ENCODE assay signal across 18 cellular contexts in genomic region chr2:119435953-119436297, GRCh38. TPM values are rescaled to one million over a fixed set of nuclear protein-coding genes. Genes with fewer than 3 reads are reported as not detected.
DNase-seq lines count a peak whose midpoint lies in the region; ATAC-seq and TF ChIP-seq lines count a peak whose summit lies in the region.
"Had no signal": no experiment of that assay in that cellular context is flagged by ENCODE, and none has a peak within 500 bp of the region (broad histone marks: within the 10 kb centered on the region; RNA-seq: fewer than 3 reads in every experiment).

No MANE protein-coding gene starts in this region.

- H3K36me3 Mint-ChIP-seq in nephron progenitor cell (ENCODE audit: low read depth) (peaks cover 4% of the 10 kb centered on the region), type B pancreatic cell (peaks cover 8% of the 10 kb centered on the region)
- H3K36me3 Mint-ChIP-seq in CD4-positive, alpha-beta memory T cell, result no peaks in the 10 kb centered on the region

- POLR2A ChIA-PET in CD4-positive, alpha-beta memory T cell (lab: Charles Lee; ENCODE audit: partially characterized antibody), result no interaction called here

- no peak for TF ChIP-seq POLR2A in Peyer's patch (IDR thresholded peaks at IDR 0.05)

- CTCF ChIA-PET in CD4-positive, alpha-beta memory T cell (lab: Charles Lee; ENCODE audit: partially characterized antibody), result no interaction called here

- TF ChIP-seq CTCF in Peyer's patch (IDR thresholded peaks at IDR 0.05), result no peak
- no peak for TF ChIP-seq CTCF in left lung (IDR thresholded peaks at IDR 0.05)
- no peak for TF ChIP-seq CTCF in nephron progenitor cell (IDR thresholded peaks at IDR 0.05)
- TF ChIP-seq CTCF in type B pancreatic cell (conservative IDR thresholded peaks at IDR 0.05), result no peak

- peaks cover 56% of the 10 kb centered on the region for H3K4me1 Mint-ChIP-seq in nephron progenitor cell
- H3K4me1 Mint-ChIP-seq in type B pancreatic cell (ENCODE audit: unreplicated experiment), result peaks cover 29% of the 10 kb centered on the region
- peaks cover 2 to 8% (median 5%) of the 10 kb centered on the region in 4 donors for H3K4me1 Mint-ChIP-seq in CD4-positive, alpha-beta memory T cell

- H3K27me3 ChIP-seq in Peyer's patch (no peaks in the 10 kb centered on the region), left lung (peaks cover 0 to 28% of the 10 kb centered on the region in 2 donors), H7 (ENCODE audit: control insufficient read depth, insufficient read depth, low read length) (peaks cover 2% of the 10 kb centered on the region; the same call in 1 of the 2 replicates)
- peaks cover 8% of the 10 kb centered on the region for H3K27me3 ChIP-seq in CD4-positive, alpha-beta memory T cell (ENCODE audit: insufficient read depth, low read length)

- H3K9me3 Mint-ChIP-seq in nephron progenitor cell (no peaks in the 10 kb centered on the region), type B pancreatic cell (no peaks in the 10 kb centered on the region)
- H3K9me3 Mint-ChIP-seq in CD4-positive, alpha-beta memory T cell, result no peaks in the 10 kb centered on the region
- H3K9me3 Mint-ChIP-seq: HFFc6 had no signal

- intact Hi-C loops in left lung (cut with DNase I), result no loop called here
- intact Hi-C loops in CD4-positive, alpha-beta memory T cell (cut with micrococcal nuclease), result no loop called here

- H3K4me3 ChIP-seq in Peyer's patch (peak overlapping the region in 2 of 4 donors; percentile 14 to 78), left lung (no peak overlapping the region), H7 (ENCODE audit: insufficient read depth, low read depth, low read length) (no peak overlapping the region)
- H3K4me3 ChIP-seq in CD4-positive, alpha-beta memory T cell (ENCODE audit: low read length in 2 of 2), result no peak overlapping the region
- H3K4me3 ChIP-seq: A549 had no signal

- H3K9me3 ChIP-seq in Peyer's patch (no peaks in the 10 kb centered on the region), left lung (no peaks in the 10 kb centered on the region)
- no peaks in the 10 kb centered on the region for H3K9me3 ChIP-seq in CD4-positive, alpha-beta memory T cell (ENCODE audit: control insufficient read depth in 1 of 2, low read length in 2 of 2)
- H3K9me3 ChIP-seq: A549 had no signal

- H3K27me3 Mint-ChIP-seq in nephron progenitor cell (ENCODE audit: low read depth, poor library complexity), result peaks cover 14% of the 10 kb centered on the region
- H3K27me3 Mint-ChIP-seq in type B pancreatic cell, result peaks cover 5% of the 10 kb centered on the region
- peaks cover 20 to 31% of the 10 kb centered on the region in 2 donors for H3K27me3 Mint-ChIP-seq in CD4-positive, alpha-beta memory T cell

- peak; percentile 37 for ATAC-seq in left lung
- ATAC-seq: A549, PC-3 had no signal

- peak in 1 of 3 donors; percentile 46 for DNase-seq in Peyer's patch
- no peak for DNase-seq in left lung
- DNase-seq in nephron progenitor cell, result no peak
- DNase-seq in type B pancreatic cell (ENCODE audit: extremely low spot score, unreplicated experiment), result no peak
- no peak for DNase-seq in CD4-positive, alpha-beta memory T cell
- DNase-seq in H7, result no peak
- DNase-seq in SHP77 treated with DMSO at 0.1 percent for 48 hours (lab: John Stamatoyannopoulos, UW), result no peak
- DNase-seq: DMS79, HFFc6, MV-4-11, NCI-H1417, NCI-H187, NCI-H2227 treated with DMSO at 0.1 percent for 48 hours, NCI-H510A treated with DMSO at 0.1 percent for 48 hours, PC-3 had no signal

- H3K4me3 Mint-ChIP-seq in nephron progenitor cell, result no peak overlapping the region
- peak overlapping the region; percentile 67 for H3K4me3 Mint-ChIP-seq in type B pancreatic cell
- no peak overlapping the region for H3K4me3 Mint-ChIP-seq in CD4-positive, alpha-beta memory T cell
- H3K4me3 Mint-ChIP-seq: HFFc6 had no signal

- H3K27ac Mint-ChIP-seq in nephron progenitor cell (peak overlapping the region; percentile 68), type B pancreatic cell (peak overlapping the region; percentile 45)
- H3K27ac Mint-ChIP-seq in CD4-positive, alpha-beta memory T cell, result no peak overlapping the region
- H3K27ac Mint-ChIP-seq: HFFc6 had no signal

- peak overlapping the region in 3 of 4 donors; percentile 70 to 94 (median 92) for H3K27ac ChIP-seq in Peyer's patch
- peak overlapping the region; percentile 6 to 33 for H3K27ac ChIP-seq in left lung
- H3K27ac ChIP-seq in CD4-positive, alpha-beta memory T cell (ENCODE audit: low read depth, low read length), result no peak overlapping the region
- H3K27ac ChIP-seq: A549, KMS-11, RWPE1 had no signal

- H3K4me1 ChIP-seq in Peyer's patch (peaks cover 0 to 9% (median 4%) of the 10 kb centered on the region in 4 donors), left lung (peaks cover 17 to 46% of the 10 kb centered on the region in 2 donors)
- H3K4me1 ChIP-seq in CD4-positive, alpha-beta memory T cell (ENCODE audit: insufficient read depth, low read length), result no peaks in the 10 kb centered on the region

- H3K36me3 ChIP-seq in Peyer's patch, result peaks cover 0 to 29% (median 0%) of the 10 kb centered on the region in 3 donors
- H3K36me3 ChIP-seq in left lung, result no peaks in the 10 kb centered on the region
- H3K36me3 ChIP-seq in CD4-positive, alpha-beta memory T cell (ENCODE audit: insufficient read depth, low read length), result no peaks in the 10 kb centered on the region
- no peaks in the 10 kb centered on the region for H3K36me3 ChIP-seq in H7 (replicated peaks; ENCODE audit: control insufficient read depth, insufficient read depth, low read length)

RNA-seq across cellular contexts. Expression of gene TMEM37, which starts 4.3 kb away (rescaled TPM):
- total RNA-seq in Peyer's patch, result 100 to 1,000 TPM in 3 of 4 donors, 10 to 100 TPM in 1; 17.3 to 542 (median 214) TPM
- total RNA-seq in left lung, result 10 to 100 TPM; 15.3 to 31.2 TPM
- total RNA-seq in type B pancreatic cell (ENCODE audit: low replicate concordance), result 11.8 and 16.4 TPM in 2 replicates
- total RNA-seq in CD4-positive, alpha-beta memory T cell, result under 1 TPM in 1 of 2 experiments, not detected in 1; 0.44 TPM
- polyA plus RNA-seq in CD4-positive, alpha-beta memory T cell, result not detected
- total RNA-seq in H7 (2014; rRNA removed; shearing (Covaris generic)), result 4.2 and 5.0 TPM in 2 replicates
- total RNA-seq: HFFc6 had no signal

Comparison
In these comparisons a context has a peak if more than half of its experiments do, and no peak if none do; other contexts are left out.
1. H3K27ac Mint-ChIP-seq: peak in nephron progenitor cell (single experiment) and type B pancreatic cell (single experiment); none in CD4-positive, alpha-beta memory T cell (0 of 7).